ENCODE assay signal across 8 cellular contexts in genomic region chr17:74430385-74430705, GRCh38. TPM values are rescaled to one million over a fixed set of nuclear protein-coding genes. Genes with fewer than 3 reads are reported as not detected.
DNase-seq lines count a peak whose midpoint lies in the region; ATAC-seq, FAIRE-seq and TF ChIP-seq lines count a peak whose summit lies in the region.

No MANE protein-coding gene starts in this region.

- H3K4me1 ChIP-seq in HAP-1 (peaks cover 23% of the 10 kb centered on the region), kidney (ENCODE audit: control insufficient read depth in 1 of 2, insufficient read depth in 1 of 2, low read depth in 1 of 2, low read length in 2 of 2) (peaks cover 34 to 37% of the 10 kb centered on the region in 2 donors)

- no peaks in the 10 kb centered on the region for H3K36me3 ChIP-seq in HAP-1 (replicated peaks)
- H3K36me3 ChIP-seq in kidney (ENCODE audit: control insufficient read depth in 1 of 2, insufficient read depth in 2 of 2, low read length in 2 of 2): no peaks in the 10 kb centered on the region

- H3K27me3 ChIP-seq in HAP-1 (ENCODE audit: low read depth): no peaks in the 10 kb centered on the region

- intact Hi-C loops in kidney (cut with DNase I): no loop called here

- H3K4me3 ChIP-seq in HAP-1 (peak overlapping the region; percentile 53), kidney (ENCODE audit: low read length in 2 of 2) (peak overlapping the region; percentile 50 to 85)

- in situ Hi-C loops in HAP-1 (cut with MboI; ENCODE audit: low sequenced_read_pairs): no loop called here

- FAIRE-seq in kidney (lab: Jason Lieb, UNC): no peak

- DNase-seq in HAP-1 (ENCODE audit: low spot score in 2 of 2) (no peak), kidney (no peak), CD1c-positive myeloid dendritic cell (ENCODE audit: extremely low spot score) (no peak)
- no peak for DNase-seq in stimulated activated naive CD8-positive, alpha-beta T cell treated with anti-CD3 and anti-CD28 coated beads, Interleukin-15, Interleukin-2, amounts not matched to agents 100 U/mL and 50 U/mL, for 24 hours
- no peak for DNase-seq in activated CD8-positive, alpha-beta memory T cell treated with anti-CD3 and anti-CD28 coated beads, Interleukin-2, amount 50 U/mL, for 4 hours

- H3K9me3 ChIP-seq in HAP-1: no peaks in the 10 kb centered on the region
- H3K9me3 ChIP-seq in kidney (ENCODE audit: control insufficient read depth in 1 of 2, low read length in 2 of 2): no peaks in the 10 kb centered on the region

- H3K27ac ChIP-seq in angular gyrus (ENCODE audit: low read depth, low read length) (peak overlapping the region; percentile 37), kidney (ENCODE audit: low read depth in 2 of 2, low read length in 2 of 2) (peak overlapping the region; percentile 97 to 100)

- no peak for TF ChIP-seq CTCF in kidney (IDR thresholded peaks at IDR 0.05; ENCODE audit: borderline replicate concordance, extremely low read depth, insufficient read depth)

- H3K9ac ChIP-seq in kidney (ENCODE audit: low read length in 2 of 2): peak overlapping the region; percentile 30 to 91

- ATAC-seq in stimulated activated naive CD8-positive, alpha-beta T cell treated with anti-CD3 and anti-CD28 coated beads, Interleukin-15, Interleukin-2, amounts not matched to agents 100 U/mL and 50 U/mL, for 24 hours: peak; percentile 5
- ATAC-seq in HG03097 (IDR thresholded peaks at IDR 0.05; ENCODE audit: low FRiP score, unreplicated experiment) (no peak), GM21825 (IDR thresholded peaks at IDR 0.05; ENCODE audit: unreplicated experiment) (no peak)

RNA-seq across cellular contexts. Expression of gene GPRC5C, which starts 1.5 kb away (rescaled TPM):
- 358 TPM for total RNA-seq in kidney
- polyA plus RNA-seq in kidney (ENCODE audit: insufficient read depth, low read depth, low replicate concordance): 242 TPM

RNA-seq across cellular contexts. Expression of gene CD300A, which starts 36.1 kb away (rescaled TPM):
- 8.2 TPM for total RNA-seq in kidney
- 3.1 TPM for polyA plus RNA-seq in kidney (ENCODE audit: insufficient read depth, low read depth, low replicate concordance)
